Comparison of ENCODE assay signal across 13 cellular contexts in genomic region chr18:63290456-63291200, GRCh38. TPM values are rescaled to one million over a fixed set of nuclear protein-coding genes. Genes with fewer than 3 reads are reported as not detected.
A peak's percentile ranks its signal among the peaks of the same experiment; 100 is the strongest.
DNase-seq lines count a peak whose midpoint lies in the region; ATAC-seq and TF ChIP-seq lines count a peak whose summit lies in the region.
"Had no signal": no experiment of that assay in that cellular context is flagged by ENCODE, and none has a peak within 500 bp of the region (broad histone marks: within the 10 kb centered on the region; RNA-seq: fewer than 3 reads in every experiment).

No MANE protein-coding gene starts in this region.

- intact Hi-C loops in CD8-positive, alpha-beta T cell (cut with DNase I, micrococcal nuclease) = loop anchor here in 1 of 2 experiments (2.0 kb wide), 2 partner anchors 14 to 28 kb away; partner anchors contain the start of gene BCL2

- peak overlapping the region; percentile 7 for H3K27ac ChIP-seq in CD8-positive, alpha-beta T cell (ENCODE audit: low read depth, low read length)

- no peaks in the 10 kb centered on the region for H3K27me3 ChIP-seq in CD8-positive, alpha-beta T cell (ENCODE audit: insufficient read depth, low read length)

- peaks cover 43% of the 10 kb centered on the region for H3K36me3 Mint-ChIP-seq in CD8-positive, alpha-beta T cell
- H3K36me3 Mint-ChIP-seq in T-cell (peaks cover 45% of the 10 kb centered on the region), nephron progenitor cell (ENCODE audit: low read depth) (peaks cover 31% of the 10 kb centered on the region)
- H3K36me3 Mint-ChIP-seq: mesothelial cell of epicardium had no signal

- no peaks in the 10 kb centered on the region for H3K27me3 Mint-ChIP-seq in CD8-positive, alpha-beta T cell (ENCODE audit: low read depth)
- no peaks in the 10 kb centered on the region for H3K27me3 Mint-ChIP-seq in T-cell
- no peaks in the 10 kb centered on the region for H3K27me3 Mint-ChIP-seq in nephron progenitor cell (ENCODE audit: low read depth, poor library complexity)
- H3K27me3 Mint-ChIP-seq: stimulated activated naive B cell treated with anti-CD40 and anti-IgM and Interleukin-4, amounts not matched to agents 10 μg/mL and 1 μg/mL and 100 μg/mL, for 72 hours had no signal

- H3K4me1 Mint-ChIP-seq in CD8-positive, alpha-beta T cell (ENCODE audit: low read depth) = peaks cover 50% of the 10 kb centered on the region
- H3K4me1 Mint-ChIP-seq in T-cell (peaks cover 5 to 50% (median 7%) of the 10 kb centered on the region in 3 donors), nephron progenitor cell (peaks cover 26% of the 10 kb centered on the region)

- ATAC-seq in CD8-positive, alpha-beta T cell = peak; percentile 68
- peak; percentile 74 to 92 (median 78) for ATAC-seq in T-cell (replicated peaks in 1 of 4)
- no peak for ATAC-seq in GM18511 (IDR thresholded peaks at IDR 0.05; ENCODE audit: unreplicated experiment)
- no peak for ATAC-seq in HG03095 (IDR thresholded peaks at IDR 0.05; ENCODE audit: unreplicated experiment)
- ATAC-seq in GM21381 (IDR thresholded peaks at IDR 0.05; ENCODE audit: unreplicated experiment) = no peak
- ATAC-seq: GM12878; PC-3; stimulated activated naive B cell treated with anti-CD40 and anti-IgM and Interleukin-4, amounts not matched to agents 10 μg/mL and 1 μg/mL and 100 μg/mL, for 72 hours had no signal

- TF ChIP-seq CTCF in CD8-positive, alpha-beta T cell (IDR thresholded peaks at IDR 0.05) = no peak
- no peak for TF ChIP-seq CTCF in nephron progenitor cell (IDR thresholded peaks at IDR 0.05)

- H3K9me3 Mint-ChIP-seq in CD8-positive, alpha-beta T cell = no peaks in the 10 kb centered on the region
- H3K9me3 Mint-ChIP-seq in T-cell (no peaks in the 10 kb centered on the region), nephron progenitor cell (no peaks in the 10 kb centered on the region)
- H3K9me3 Mint-ChIP-seq: mesothelial cell of epicardium had no signal

- POLR2A ChIA-PET in CD8-positive, alpha-beta T cell (lab: Charles Lee) = interaction anchor here (0.7 to 1.6 kb wide), 7 partner anchors 8 to 129 kb away, joined by 3 to 9 read pairs (median 4); partner anchors contain the start of gene BCL2
- POLR2A ChIA-PET in T-cell (lab: Charles Lee) = interaction anchor here in 1 of 2 donors (0.6 to 1.5 kb wide), 2 partner anchors 9 to 484 kb away, joined by 3 to 4 read pairs; no protein-coding TSS in a partner anchor

- H3K4me1 ChIP-seq in CD8-positive, alpha-beta T cell (ENCODE audit: insufficient read depth, low read length) = peaks cover 83% of the 10 kb centered on the region

- peak overlapping the region; percentile 93 for H3K27ac Mint-ChIP-seq in CD8-positive, alpha-beta T cell
- H3K27ac Mint-ChIP-seq in T-cell (no peak overlapping the region), nephron progenitor cell (peak overlapping the region; percentile 87)
- H3K27ac Mint-ChIP-seq: mesothelial cell of epicardium; stimulated activated naive B cell treated with anti-CD40 and anti-IgM and Interleukin-4, amounts not matched to agents 10 μg/mL and 1 μg/mL and 100 μg/mL, for 72 hours had no signal

- DNase-seq in CD8-positive, alpha-beta T cell = peak in 2 of 7 experiments; percentile 27 to 39
- DNase-seq in T-cell (peak in 32 of 34 experiments; percentile 14 to 66 (median 36)), nephron progenitor cell (no peak), inferior parietal cortex (ENCODE audit: extremely low spot score) (no peak)
- DNase-seq in activated naive CD4-positive, alpha-beta T cell treated with anti-CD3 and anti-CD28 coated beads, Interleukin-2, amount 50 U/mL, for 16 hours = peak; percentile 18
- DNase-seq: NCI-H1930; PC-3; stimulated activated naive B cell treated with anti-CD40 and anti-IgM and Interleukin-4, amounts not matched to agents 10 μg/mL and 1 μg/mL and 100 μg/mL, for 72 hours had no signal

- H3K4me3 Mint-ChIP-seq in CD8-positive, alpha-beta T cell = peak overlapping the region; percentile 77
- H3K4me3 Mint-ChIP-seq in T-cell (peak overlapping the region in 2 of 3 donors; percentile 67 to 73), nephron progenitor cell (peak overlapping the region; percentile 44)
- H3K4me3 Mint-ChIP-seq: mesothelial cell of epicardium had no signal

- no peaks in the 10 kb centered on the region for H3K9me3 ChIP-seq in CD8-positive, alpha-beta T cell (ENCODE audit: low read length)

- CTCF ChIA-PET in CD8-positive, alpha-beta T cell (lab: Charles Lee) = interaction anchor here (0.7 to 2.1 kb wide), 7 partner anchors 18 to 158 kb away, joined by 3 to 6 read pairs (median 3); no protein-coding TSS in a partner anchor
- CTCF ChIA-PET in T-cell (lab: Charles Lee) = interaction anchor here in 1 of 2 donors (2.9 kb wide), 1 partner anchor 28 kb away, joined by 11 read pairs; the partner anchor contains the start of gene BCL2

- H3K4me3 ChIP-seq in CD8-positive, alpha-beta T cell (ENCODE audit: low read depth, low read length) = peak overlapping the region; percentile 31
- H3K4me3 ChIP-seq: GM12878 had no signal

- no peaks in the 10 kb centered on the region for H3K36me3 ChIP-seq in CD8-positive, alpha-beta T cell (ENCODE audit: insufficient read depth, low read length)

RNA-seq across cellular contexts. Expression of gene BCL2, which starts 28.9 kb away (rescaled TPM):
- 10 to 100 TPM; 39.5 to 40.5 TPM for total RNA-seq in CD8-positive, alpha-beta T cell
- 100 to 1,000 TPM; 113 to 201 (median 123) TPM for total RNA-seq in T-cell

Comparison
In these comparisons a context has a peak if more than half of its experiments do, and no peak if none do; other contexts are left out.
1. ATAC-seq: peak in CD8-positive, alpha-beta T cell (single experiment) and T-cell (4 of 4); none in GM18511 (single experiment), HG03095 (single experiment) and GM21381 (single experiment).
2. DNase-seq: peak in T-cell (32 of 34) and activated naive CD4-positive, alpha-beta T cell treated with anti-CD3 and anti-CD28 coated beads, Interleukin-2, amount 50 U/mL, for 16 hours (single experiment); none in nephron progenitor cell (single experiment) and inferior parietal cortex (single experiment).
3. H3K27ac Mint-ChIP-seq: peak in CD8-positive, alpha-beta T cell (single experiment) and nephron progenitor cell (single experiment); none in T-cell (0 of 2).
4. Peak in every context shown above with its lines, with median percentiles within 50 percentile points of each other: H3K4me3 Mint-ChIP-seq.